Comparison of ENCODE assay signal across 1 cellular context in the genomic region with DNA sequence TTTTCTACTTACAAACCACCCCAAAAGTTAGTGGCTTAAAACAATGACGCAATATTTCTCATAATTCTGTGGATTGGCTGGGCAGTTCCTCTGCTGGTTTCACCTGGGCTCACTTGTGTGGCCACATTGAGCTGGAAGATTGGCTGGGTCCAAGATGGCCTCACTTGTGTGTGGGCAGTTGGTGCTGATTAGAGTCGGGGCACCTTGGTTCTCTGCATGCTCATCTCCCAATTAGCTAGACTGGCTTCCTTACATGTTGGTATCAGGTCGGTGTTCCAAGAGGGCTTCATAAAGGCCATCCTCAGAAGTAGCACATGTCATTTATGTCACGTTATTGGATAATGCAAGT.
TF ChIP-seq lines count a peak whose summit lies in the region.

No MANE protein-coding gene starts in this region.

TF ChIP-seq in H1, 55 proteins besides CTCF, POLR2A, EP300 and RAD21:
- TF ChIP-seq CHD7 (IDR thresholded peaks at IDR 0.05; ENCODE audit: insufficient replicate concordance, low read length), result no peak
- TF ChIP-seq PHF8 (conservative IDR thresholded peaks at IDR 0.05; ENCODE audit: low read depth, low read length), result no peak
- TF ChIP-seq TEAD4 (IDR thresholded peaks at IDR 0.05; ENCODE audit: low read depth, low read length), result no peak
- TF ChIP-seq HDAC6 (IDR thresholded peaks at IDR 0.05; ENCODE audit: low read depth, low read length), result no peak
- no peak for TF ChIP-seq TCF12 (IDR thresholded peaks at IDR 0.05; ENCODE audit: low read depth, low read length)
- no peak for TF ChIP-seq SIX5 (IDR thresholded peaks at IDR 0.05; ENCODE audit: low read depth, low read length)
- TF ChIP-seq MAX (IDR thresholded peaks at IDR 0.05), result no peak
- no peak for TF ChIP-seq CBX5 (IDR thresholded peaks at IDR 0.05; ENCODE audit: low read depth, low read length)
- TF ChIP-seq EZH2 (IDR thresholded peaks at IDR 0.05; ENCODE audit: low read depth, low read length, severe bottlenecking), result no peak
- no peak for TF ChIP-seq CREB1 (IDR thresholded peaks at IDR 0.05)
- no peak for TF ChIP-seq ASH2L (IDR thresholded peaks at IDR 0.05; ENCODE audit: low read length)
